8 cellular contexts compared by ENCODE assay signal in genomic region chr6:37538107-37538506, GRCh38. TPM values are rescaled to one million over a fixed set of nuclear protein-coding genes. Genes with fewer than 3 reads are reported as not detected.
DNase-seq lines count a peak whose midpoint lies in the region; TF ChIP-seq lines count a peak whose summit lies in the region.

No MANE protein-coding gene starts in this region.

- H3K4me3 ChIP-seq in GM12875 (ENCODE audit: low read depth, low read length) (no peak overlapping the region), OCI-LY7 (ENCODE audit: low read depth, low read length, poor library complexity, severe bottlenecking) (no peak overlapping the region), foreskin fibroblast (ENCODE audit: low read depth in 1 of 2, low read length in 2 of 2) (no peak overlapping the region), right atrium auricular region (no peak overlapping the region)

- H3K4me1 ChIP-seq in OCI-LY7 (ENCODE audit: insufficient read depth, low read length, poor library complexity, severe bottlenecking): no peaks in the 10 kb centered on the region
- H3K4me1 ChIP-seq in right atrium auricular region: peaks cover 0 to 18% of the 10 kb centered on the region in 2 donors

- no peak overlapping the region for H2AFZ ChIP-seq in OCI-LY7 (ENCODE audit: low read length)

- intact Hi-C loops in OCI-LY7 (cut with micrococcal nuclease; ENCODE audit: unreplicated experiment): loop anchor here (2.0 kb wide), 1 partner anchor 155 kb away; no protein-coding TSS in a partner anchor

- peaks cover 0 to 8% of the 10 kb centered on the region in 2 donors for H3K27me3 ChIP-seq in right atrium auricular region

- H3K4me2 ChIP-seq in OCI-LY7 (ENCODE audit: low read length): no peak overlapping the region

- CTCF ChIA-PET in OCI-LY7 (lab: Charles Lee; ENCODE audit: unreplicated experiment): interaction anchor here (0.6 to 1.4 kb wide), 5 partner anchors 9 to 351 kb away, joined by 3 to 7 read pairs (median 4); no protein-coding TSS in a partner anchor

- DNase-seq in AML-193 (lab: John Stamatoyannopoulos, UW) (peak; percentile 13 to 40), OCI-LY7 (ENCODE audit: low spot score) (no peak), foreskin fibroblast (peak in 1 of 2 donors; percentile 31), GM19240 (ENCODE audit: insufficient read length, low spot score) (no peak), SHP77 (lab: John Stamatoyannopoulos, UW) (no peak), right atrium auricular region (ENCODE audit: low spot score) (no peak)
- no peak for DNase-seq in stimulated activated CD4-positive, alpha-beta T cell treated with anti-CD3 and anti-CD28 coated beads, Interleukin-2, amount 100 ng/mL, for 24 hours

- TF ChIP-seq CTCF in GM12875 (IDR thresholded peaks at IDR 0.05; ENCODE audit: borderline replicate concordance, insufficient read depth, low read depth, low read length): peak; percentile 64
- TF ChIP-seq CTCF in OCI-LY7 (conservative IDR thresholded peaks at IDR 0.05; ENCODE audit: low read length): peak; percentile 68
- TF ChIP-seq CTCF in foreskin fibroblast (IDR thresholded peaks at IDR 0.05; ENCODE audit: low read depth, low read length): peak; percentile 46
- peak in 1 of 2 donors; percentile 9 for TF ChIP-seq CTCF in right atrium auricular region (IDR thresholded peaks at IDR 0.05)

- POLR2A ChIA-PET in OCI-LY7 (lab: Charles Lee): interaction anchor here (0.9 kb wide), 1 partner anchor 12 kb away, joined by 3 read pairs; no protein-coding TSS in a partner anchor

- no peaks in the 10 kb centered on the region for H3K9me2 ChIP-seq in OCI-LY7 (ENCODE audit: insufficient read depth, low read length)

- BruUV-seq in OCI-LY7 (replicated peaks; lab: Mats Ljungman, UMichigan): no TSS peak

- H3K27ac ChIP-seq in OCI-LY7 (ENCODE audit: low read depth, low read length, poor library complexity, severe bottlenecking) (no peak overlapping the region), right atrium auricular region (no peak overlapping the region)

- H3K9me3 ChIP-seq in OCI-LY7 (ENCODE audit: low read length) (no peaks in the 10 kb centered on the region), right atrium auricular region (no peaks in the 10 kb centered on the region)

- H4K20me1 ChIP-seq in OCI-LY7 (ENCODE audit: insufficient read depth, low read length): no peaks in the 10 kb centered on the region

- H3K36me3 ChIP-seq in OCI-LY7 (ENCODE audit: insufficient read depth, low read length) (no peaks in the 10 kb centered on the region), right atrium auricular region (no peaks in the 10 kb centered on the region)

- no peaks in the 10 kb centered on the region for H3K79me2 ChIP-seq in OCI-LY7 (ENCODE audit: insufficient read depth, low read depth, low read length)

RNA-seq across cellular contexts. Expression of gene CCDC167, which starts 38.4 kb away (rescaled TPM):
- total RNA-seq in OCI-LY7 (2014; rRNA removed; shearing (Covaris generic)): 138 and 153 TPM in 2 replicates
- total RNA-seq in OCI-LY7 (2022): 81.4 and 85.5 TPM in 2 replicates
- 10 to 100 TPM; 26.1 to 39.6 TPM for total RNA-seq in right atrium auricular region

Comparison
In these comparisons a context has a peak if more than half of its experiments do, and no peak if none do; other contexts are left out.
1. DNase-seq: peak in AML-193 (2 of 2); none in OCI-LY7 (single experiment), GM19240 (single experiment), stimulated activated CD4-positive, alpha-beta T cell treated with anti-CD3 and anti-CD28 coated beads, Interleukin-2, amount 100 ng/mL, for 24 hours (0 of 2), SHP77 (0 of 2) and right atrium auricular region (single experiment).